In the genomic region with DNA sequence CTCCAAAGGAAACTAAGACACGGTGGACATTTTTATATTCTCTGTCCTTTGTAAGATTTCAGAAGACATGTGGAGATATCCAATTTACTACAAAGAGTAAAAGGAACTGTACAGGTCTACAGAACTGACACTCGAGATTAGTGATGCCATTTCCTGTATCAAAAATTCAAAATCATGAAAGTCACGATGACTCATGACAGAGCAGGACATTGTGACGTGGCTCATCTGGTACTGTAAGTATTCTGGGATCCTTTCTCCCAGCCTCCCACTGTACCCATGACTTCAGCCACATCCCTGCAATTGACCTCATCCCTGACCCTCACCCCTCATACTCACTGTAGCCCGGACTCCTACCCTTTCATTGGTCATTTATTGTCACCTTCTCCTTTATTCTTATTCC, we compare ENCODE assay signal across 1 cellular context.
TF ChIP-seq lines count a peak whose summit lies in the region.

No MANE protein-coding gene starts in this region.

TF ChIP-seq in IMR-90, 13 proteins besides CTCF, POLR2A, EP300 and RAD21:
- TF ChIP-seq NFE2L2 (IDR thresholded peaks at IDR 0.05; ENCODE audit: low read depth, low read length) (peak; percentile 60), CEBPB (IDR thresholded peaks at IDR 0.05; ENCODE audit: low read depth, low read length) (no peak)
TF ChIP-seq in IMR-90: peak in this region for 1.
